ENCODE assay signal across 16 cellular contexts in genomic region chr4:37429906-37430305, GRCh38.
"Had no signal": no experiment of that assay in that cellular context is flagged by ENCODE, and none has a peak within 500 bp of the region (broad histone marks: within the 10 kb centered on the region; RNA-seq: fewer than 3 reads in every experiment).

No MANE protein-coding gene starts in this region.

- H3K27ac ChIP-seq: dorsolateral prefrontal cortex, heart left ventricle, suprapubic skin, thyroid gland, upper lobe of right lung, vagina had no signal

- H3K36me3 ChIP-seq: heart left ventricle, suprapubic skin, thyroid gland, upper lobe of right lung, vagina had no signal

- H3K27me3 ChIP-seq: dorsolateral prefrontal cortex, suprapubic skin, thyroid gland, upper lobe of right lung, vagina had no signal

- H3K9me3 ChIP-seq: heart left ventricle, suprapubic skin, thyroid gland, upper lobe of right lung, vagina had no signal

- DNase-seq: cortex of kidney; dorsolateral prefrontal cortex; effector memory CD4-positive, alpha-beta T cell; heart left ventricle; hypothalamus; kidney glomerular epithelial cell; mammary epithelial cell; naive thymus-derived CD8-positive, alpha-beta T cell; right cardiac atrium; stimulated activated CD4-positive, alpha-beta T cell treated with anti-CD3 and anti-CD28 coated beads, Interleukin-4, amount 100 ng/mL, for 1 hour; stimulated activated CD8-positive, alpha-beta memory T cell treated with anti-CD3 and anti-CD28 coated beads, Interleukin-4, amount 100 ng/mL, for 48 hours; stimulated activated naive CD8-positive, alpha-beta T cell treated with anti-CD3 and anti-CD28 coated beads, Interleukin-15, Interleukin-2, amounts not matched to agents 100 U/mL and 50 U/mL, for 24 hours; thyroid gland; upper lobe of right lung had no signal

- H3K4me1 ChIP-seq: heart left ventricle, thyroid gland, vagina had no signal

- H3K4me3 ChIP-seq: dorsolateral prefrontal cortex, heart left ventricle, suprapubic skin, thyroid gland, upper lobe of right lung, vagina had no signal
